ENCODE assay signal across 10 cellular contexts in the genomic region with DNA sequence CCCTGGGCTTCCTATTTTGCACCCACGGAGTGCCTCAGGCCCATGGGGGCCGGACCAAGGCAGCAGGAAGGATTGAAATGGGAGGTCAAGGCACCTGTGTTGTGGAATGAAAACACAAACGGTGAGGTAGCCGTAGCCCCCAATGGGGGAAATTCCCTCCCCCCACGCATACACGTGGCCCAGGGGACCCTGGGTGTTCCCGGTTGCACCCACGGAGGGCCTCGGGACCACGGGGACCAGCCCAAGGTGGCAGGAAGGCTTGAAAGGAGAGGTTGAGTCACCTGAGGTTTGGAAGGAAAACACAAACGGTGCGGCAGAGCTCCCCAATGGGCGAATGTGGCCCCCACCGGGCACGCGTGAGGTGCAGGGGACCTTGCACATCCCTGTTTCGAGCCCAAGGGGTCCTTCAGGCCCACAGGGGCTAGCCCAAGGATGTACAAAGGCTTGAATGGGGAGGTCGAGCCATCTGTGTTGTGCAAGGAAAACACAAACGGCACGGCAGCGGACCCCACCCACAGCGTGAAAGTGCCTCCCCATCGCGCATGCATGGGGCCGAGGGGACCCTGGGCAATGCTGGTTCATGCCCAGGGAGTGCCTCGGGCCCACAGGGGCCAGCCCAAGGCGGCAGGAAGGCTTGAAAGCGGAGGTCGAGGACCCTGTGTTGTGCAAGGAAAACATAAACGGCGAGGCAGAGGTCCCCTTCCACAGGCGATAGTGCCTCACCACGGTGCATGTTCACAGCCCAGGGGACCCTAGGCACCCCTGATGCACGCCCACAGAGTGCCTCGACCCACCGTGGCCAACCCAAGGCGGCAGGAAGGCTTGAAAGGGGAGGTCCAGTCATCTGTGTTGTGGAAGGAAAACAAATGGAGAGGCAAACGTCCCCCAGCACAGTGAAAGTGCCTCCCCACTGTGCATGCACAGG.
DNase-seq lines count a peak whose midpoint lies in the region; ATAC-seq and TF ChIP-seq lines count a peak whose summit lies in the region.
"Had no signal": no experiment of that assay in that cellular context is flagged by ENCODE, and none has a peak within 500 bp of the region (broad histone marks: within the 10 kb centered on the region; RNA-seq: fewer than 3 reads in every experiment).

No MANE protein-coding gene starts in this region.

- no peaks in the 10 kb centered on the region; the same call in 1 of the 2 replicates for H3K36me3 ChIP-seq in Caco-2 (ENCODE audit: control insufficient read depth, insufficient read depth, low read length)
- H3K36me3 ChIP-seq in heart right ventricle = no peaks in the 10 kb centered on the region
- no peaks in the 10 kb centered on the region for H3K36me3 ChIP-seq in psoas muscle (ENCODE audit: insufficient read depth in 1 of 2, low read depth in 1 of 2)
- H3K36me3 ChIP-seq in MM.1S (replicated peaks; ENCODE audit: insufficient read depth, low read length) = no peaks in the 10 kb centered on the region

- H3K18ac ChIP-seq in H9 (ENCODE audit: insufficient read length, low read depth, low read length) = no peak overlapping the region

- no peak overlapping the region for H3T11ph ChIP-seq in H9 (ENCODE audit: low read length)

- H3K9me3 Mint-ChIP-seq in Caco-2 (ENCODE audit: unreplicated experiment) = peaks cover 13% of the 10 kb centered on the region
- H3K9me3 Mint-ChIP-seq in H9 = peaks cover 94 to 99% of the 10 kb centered on the region in 2 experiments

- H3K79me1 ChIP-seq in H9 (ENCODE audit: insufficient read depth, low read depth, low read length, poor library complexity, severe bottlenecking) = no peaks in the 10 kb centered on the region

- H3K27me3 Mint-ChIP-seq in Caco-2 (ENCODE audit: insufficient read depth, unreplicated experiment) = peaks cover 17% of the 10 kb centered on the region
- no peaks in the 10 kb centered on the region; the same call in none of the 2 replicates for H3K27me3 Mint-ChIP-seq in H9 (ENCODE audit: low read depth)
- H3K27me3 Mint-ChIP-seq: T-cell had no signal

- H4K5ac ChIP-seq in H9 (ENCODE audit: insufficient read length, low read depth, low read length) = no peak overlapping the region

- peaks cover 42% of the 10 kb centered on the region for H3K9me3 ChIP-seq in Caco-2
- peaks cover 97% of the 10 kb centered on the region for H3K9me3 ChIP-seq in H9 (ENCODE audit: control insufficient read depth, low read depth, low read length)
- H3K9me3 ChIP-seq in heart right ventricle = peaks cover 0 to 98% (median 3%) of the 10 kb centered on the region in 11 donors
- no peaks in the 10 kb centered on the region for H3K9me3 ChIP-seq in psoas muscle
- no peaks in the 10 kb centered on the region for H3K9me3 ChIP-seq in MM.1S (replicated peaks; ENCODE audit: insufficient read depth, low read length)

- H2AFZ ChIP-seq in H9 (ENCODE audit: low read length) = no peak overlapping the region
- H2AFZ ChIP-seq in MM.1S (ENCODE audit: low read length) = no peak overlapping the region

- no peak overlapping the region for H2AK5ac ChIP-seq in H9 (ENCODE audit: insufficient read length, low read length)

- no peaks in the 10 kb centered on the region for H3K9me2 ChIP-seq in MM.1S (replicated peaks; ENCODE audit: insufficient read depth, low read length)

- H3K79me2 ChIP-seq in H9 (ENCODE audit: insufficient read depth, low read length) = no peaks in the 10 kb centered on the region
- H3K79me2 ChIP-seq in MM.1S (ENCODE audit: low read length) = no peaks in the 10 kb centered on the region

- H3K36me3 Mint-ChIP-seq in Caco-2 (ENCODE audit: insufficient read depth, unreplicated experiment) (peaks cover 6% of the 10 kb centered on the region), H9 (ENCODE audit: insufficient read depth in 1 of 3, low read depth in 3 of 3) (peaks cover 4 to 12% (median 5%) of the 10 kb centered on the region in 3 experiments; a peak in 6 of 7 replicates)
- H3K36me3 Mint-ChIP-seq: T-cell had no signal

- no peak overlapping the region for H2BK20ac ChIP-seq in H9 (ENCODE audit: low read depth, low read length, poor library complexity, severe bottlenecking)

- H4K20me1 ChIP-seq in H9 (ENCODE audit: control insufficient read depth, insufficient read depth, insufficient read length) = no peaks in the 10 kb centered on the region
- H4K20me1 ChIP-seq in MM.1S (ENCODE audit: insufficient read depth, low read length) = no peaks in the 10 kb centered on the region

- no peak overlapping the region for H3K14ac ChIP-seq in H9 (ENCODE audit: insufficient read depth, low read length)

- CTCF ChIA-PET in Caco-2 (lab: Charles Lee) = no interaction called here

- H3K4me1 Mint-ChIP-seq in Caco-2 (ENCODE audit: low read depth, unreplicated experiment) (no peaks in the 10 kb centered on the region), H9 (no peaks in the 10 kb centered on the region)
- H3K4me1 Mint-ChIP-seq: T-cell had no signal

- no peak overlapping the region for H3K4me3 Mint-ChIP-seq in Caco-2 (ENCODE audit: unreplicated experiment)
- no peak overlapping the region for H3K4me3 Mint-ChIP-seq in H9
- H3K4me3 Mint-ChIP-seq: T-cell had no signal

- H3K4me2 ChIP-seq in H9 (ENCODE audit: insufficient read depth, insufficient read length, low read length) (no peak overlapping the region), MM.1S (ENCODE audit: low read depth, low read length) (no peak overlapping the region)

- H2BK15ac ChIP-seq in H9 (ENCODE audit: low read depth, low read length) = no peak overlapping the region

- no TSS peak for BruUV-seq in Caco-2 (replicated peaks; lab: Mats Ljungman, UMichigan)

- DNase-seq in Caco-2 (peak; percentile 1 to 28), H9 (peak; percentile 15), heart right ventricle (peak; percentile 1 to 2), psoas muscle (peak; percentile 4 to 14), MM.1S (no peak), C1 segment of cervical spinal cord (lab: John Stamatoyannopoulos, UW) (no peak), NCI-H146 treated with DMSO at 0.1 percent for 48 hours (lab: John Stamatoyannopoulos, UW; ENCODE audit: unreplicated experiment) (no peak)
- DNase-seq: DMS79, NCI-H146 had no signal

- no peak overlapping the region for H2BK12ac ChIP-seq in H9 (ENCODE audit: insufficient read length, low read depth, low read length)

- no peak overlapping the region for H3K27ac ChIP-seq in H9 (ENCODE audit: insufficient read length, low read depth, low read length)
- no peak overlapping the region for H3K27ac ChIP-seq in heart right ventricle
- no peak overlapping the region for H3K27ac ChIP-seq in psoas muscle
- no peak overlapping the region for H3K27ac ChIP-seq in MM.1S (ENCODE audit: low read length)

- H3K27me3 ChIP-seq in Caco-2 (replicated peaks; ENCODE audit: control insufficient read depth, insufficient read depth, low read length) (no peaks in the 10 kb centered on the region), H9 (ENCODE audit: insufficient read depth, low read length) (no peaks in the 10 kb centered on the region), heart right ventricle (peaks cover 0 to 8% (median 0%) of the 10 kb centered on the region in 7 donors), psoas muscle (ENCODE audit: insufficient read depth in 3 of 3, low read length in 2 of 3) (peaks cover 0 to 3% (median 0%) of the 10 kb centered on the region in 3 donors), MM.1S (replicated peaks; ENCODE audit: insufficient read depth, low read length) (no peaks in the 10 kb centered on the region)

- no peak overlapping the region for H4K8ac ChIP-seq in H9 (replicated peaks; ENCODE audit: insufficient read length, low read depth, low read length)

- no CpG with 5 or more reads among the region's 38 CpGs for WGBS in H9 (ENCODE audit: extremely low coverage, insufficient read length, low lambda C conversion rate)
- WGBS in heart right ventricle, 2 donors = 59 to 62% methylated on average over 38 of the region's 38 CpGs
- 61 to 68% (median 64%) methylated on average over 38 of the region's 38 CpGs for WGBS in psoas muscle, 3 donors

- H3K4me1 ChIP-seq in Caco-2 = no peaks in the 10 kb centered on the region
- H3K4me1 ChIP-seq in H9 (ENCODE audit: insufficient read depth, low read length) = no peaks in the 10 kb centered on the region
- no peaks in the 10 kb centered on the region for H3K4me1 ChIP-seq in heart right ventricle
- no peaks in the 10 kb centered on the region for H3K4me1 ChIP-seq in psoas muscle
- no peaks in the 10 kb centered on the region for H3K4me1 ChIP-seq in MM.1S (ENCODE audit: low read length)

- H3K56ac ChIP-seq in H9 (ENCODE audit: insufficient read length, low read depth, low read length) = no peak overlapping the region

- no peak overlapping the region for H4K91ac ChIP-seq in H9 (ENCODE audit: insufficient read length, low read depth, low read length)

- H2BK120ac ChIP-seq in H9 (ENCODE audit: low read depth, low read length, poor library complexity, severe bottlenecking) = no peak overlapping the region

- ATAC-seq in heart right ventricle (no peak), psoas muscle (no peak)
- ATAC-seq: T-cell had no signal

- no peak overlapping the region for H3K9ac ChIP-seq in H9 (ENCODE audit: extremely low read depth, insufficient read length, low read length)
- H3K9ac ChIP-seq in MM.1S (ENCODE audit: low read length) = no peak overlapping the region

- intact Hi-C loops in Caco-2 (cut with micrococcal nuclease; ENCODE audit: unreplicated experiment) = no loop called here
- intact Hi-C loops in heart right ventricle (cut with DNase I) = no loop called here
- intact Hi-C loops in psoas muscle (cut with DNase I) = no loop called here

- H3K4ac ChIP-seq in H9 (ENCODE audit: low read depth, low read length) = no peak overlapping the region

- H3K23ac ChIP-seq in H9 (ENCODE audit: insufficient read length, low read depth, low read length) = no peak overlapping the region

- no peaks in the 10 kb centered on the region for H3K23me2 ChIP-seq in H9 (ENCODE audit: insufficient read length, low read depth, low read length, poor library complexity, severe bottlenecking)

- H3K27ac Mint-ChIP-seq in Caco-2 (ENCODE audit: unreplicated experiment) (no peak overlapping the region), H9 (no peak overlapping the region)
- H3K27ac Mint-ChIP-seq: T-cell had no signal

- no peaks in the 10 kb centered on the region for H3F3A ChIP-seq in MM.1S (ENCODE audit: insufficient read depth, low read length)

- TF ChIP-seq CTCF in Caco-2 (IDR thresholded peaks at IDR 0.05; ENCODE audit: insufficient read depth in 1 of 2, low read depth in 1 of 2, low read length in 1 of 2, severe bottlenecking in 1 of 2, unreplicated experiment in 1 of 2) (no peak), H9 (conservative IDR thresholded peaks at IDR 0.05) (no peak), heart right ventricle (IDR thresholded peaks at IDR 0.05) (no peak), psoas muscle (IDR thresholded peaks at IDR 0.05) (no peak), MM.1S (IDR thresholded peaks at IDR 0.05; ENCODE audit: low read length) (no peak)

- no peak overlapping the region for H2BK5ac ChIP-seq in H9 (ENCODE audit: insufficient read length, low read length)

- POLR2A ChIA-PET in Caco-2 (lab: Charles Lee) = no interaction called here

- H3K4me3 ChIP-seq in Caco-2 (ENCODE audit: low read depth, low read length) (no peak overlapping the region), heart right ventricle (no peak overlapping the region), psoas muscle (no peak overlapping the region), MM.1S (ENCODE audit: low read length) (no peak overlapping the region)

Comparison
In these comparisons a context has a peak if more than half of its experiments do, and no peak if none do; other contexts are left out.
1. DNase-seq: peak in Caco-2 (2 of 2), H9 (single experiment), heart right ventricle (2 of 2) and psoas muscle (2 of 2); none in MM.1S (single experiment), C1 segment of cervical spinal cord (0 of 14) and NCI-H146 treated with DMSO at 0.1 percent for 48 hours (single experiment).